10 cellular contexts compared by ENCODE assay signal in the genomic region with DNA sequence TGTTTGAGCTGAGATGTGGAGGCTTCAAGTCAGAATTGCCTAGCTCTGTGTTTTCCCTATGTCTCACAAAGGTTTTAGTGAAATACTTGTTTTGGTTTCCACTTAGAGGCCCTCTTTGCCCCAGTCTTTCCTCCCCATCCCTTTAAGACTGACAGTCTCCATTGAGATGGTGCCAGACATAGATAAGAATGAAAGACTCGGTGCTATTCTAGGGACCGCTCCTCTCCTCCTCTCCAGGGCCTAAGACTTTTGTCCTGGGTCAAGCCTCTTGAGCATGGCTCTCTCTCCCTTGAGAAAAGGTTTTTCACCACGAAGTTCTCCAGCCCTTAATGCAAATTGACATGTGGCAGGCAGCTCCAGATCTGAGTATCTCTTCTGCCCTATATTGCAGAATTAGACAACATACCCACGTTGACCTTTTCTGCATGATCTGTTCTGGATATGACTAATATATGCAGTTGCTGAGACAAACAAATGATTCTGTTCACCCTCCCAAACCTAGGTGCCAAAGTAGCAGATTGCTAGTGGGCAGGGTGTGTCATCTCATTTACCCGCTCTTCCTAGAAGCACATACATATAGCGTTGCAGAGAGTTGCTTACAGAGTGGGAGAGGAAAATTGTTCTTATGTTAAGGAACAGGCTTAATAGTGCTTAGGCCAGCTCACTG. TPM values are rescaled to one million over a fixed set of nuclear protein-coding genes. Genes with fewer than 3 reads are reported as not detected.
DNase-seq lines count a peak whose midpoint lies in the region; ATAC-seq and TF ChIP-seq lines count a peak whose summit lies in the region.
"Had no signal": no experiment of that assay in that cellular context is flagged by ENCODE, and none has a peak within 500 bp of the region (broad histone marks: within the 10 kb centered on the region; RNA-seq: fewer than 3 reads in every experiment).

No MANE protein-coding gene starts in this region.

- H2BK120ac ChIP-seq in H9 (ENCODE audit: low read depth, low read length, poor library complexity, severe bottlenecking), result no peak overlapping the region

- H3K9me3 ChIP-seq in effector memory CD4-positive, alpha-beta T cell (ENCODE audit: control insufficient read depth, low read length), result no peaks in the 10 kb centered on the region
- H3K9me3 ChIP-seq in H9 (ENCODE audit: control insufficient read depth, low read depth, low read length), result no peaks in the 10 kb centered on the region

- TF ChIP-seq CTCF in endothelial cell (IDR thresholded peaks at IDR 0.05; ENCODE audit: unreplicated experiment), result no peak
- TF ChIP-seq CTCF in H9 (conservative IDR thresholded peaks at IDR 0.05), result no peak

- H2AFZ ChIP-seq in H9 (ENCODE audit: low read length), result no peak overlapping the region

- no peak overlapping the region for H3K9ac ChIP-seq in H9 (ENCODE audit: extremely low read depth, insufficient read length, low read length)

- no peak overlapping the region for H4K5ac ChIP-seq in H9 (ENCODE audit: insufficient read length, low read depth, low read length)

- WGBS in H9 (ENCODE audit: extremely low coverage, insufficient read length, low lambda C conversion rate), result no CpG with 5 or more reads among the region's 6 CpGs

- no peak overlapping the region for H2BK5ac ChIP-seq in H9 (ENCODE audit: insufficient read length, low read length)

- H3K4me1 Mint-ChIP-seq in activated T-cell treated with anti-CD3 and anti-CD28 coated beads, Interleukin-2, amount 50 U/mL, for 72 hours (ENCODE audit: low read depth), result peaks cover 31% of the 10 kb centered on the region
- H3K4me1 Mint-ChIP-seq in endothelial cell (ENCODE audit: unreplicated experiment) (peaks cover 5% of the 10 kb centered on the region), H9 (no peaks in the 10 kb centered on the region)
- H3K4me1 Mint-ChIP-seq: activated naive CD4-positive, alpha-beta T cell treated with anti-CD3 and anti-CD28 coated beads, Interleukin-2, amount 50 U/mL, for 24 hours had no signal

- no peak overlapping the region for H3K23ac ChIP-seq in H9 (ENCODE audit: insufficient read length, low read depth, low read length)

- H3K4ac ChIP-seq in H9 (ENCODE audit: low read depth, low read length), result no peak overlapping the region

- no peak overlapping the region for H3K27ac ChIP-seq in effector memory CD4-positive, alpha-beta T cell (ENCODE audit: insufficient read depth, low read length, poor library complexity, severe bottlenecking)
- H3K27ac ChIP-seq in H9 (ENCODE audit: insufficient read length, low read depth, low read length), result no peak overlapping the region

- no peaks in the 10 kb centered on the region for H3K79me2 ChIP-seq in H9 (ENCODE audit: insufficient read depth, low read length)

- peak overlapping the region; percentile 68 to 78 for H3K4me3 Mint-ChIP-seq in activated T-cell treated with anti-CD3 and anti-CD28 coated beads, Interleukin-2, amount 50 U/mL, for 72 hours
- no peak overlapping the region for H3K4me3 Mint-ChIP-seq in endothelial cell (ENCODE audit: unreplicated experiment)
- no peak overlapping the region for H3K4me3 Mint-ChIP-seq in H9
- H3K4me3 Mint-ChIP-seq: activated naive CD4-positive, alpha-beta T cell treated with anti-CD3 and anti-CD28 coated beads, Interleukin-2, amount 50 U/mL, for 24 hours had no signal

- H4K8ac ChIP-seq in H9 (replicated peaks; ENCODE audit: insufficient read length, low read depth, low read length), result no peak overlapping the region

- peaks cover 14% of the 10 kb centered on the region for H3K27me3 Mint-ChIP-seq in activated T-cell treated with anti-CD3 and anti-CD28 coated beads, Interleukin-2, amount 50 U/mL, for 72 hours (ENCODE audit: low read depth)
- no peaks in the 10 kb centered on the region for H3K27me3 Mint-ChIP-seq in endothelial cell (ENCODE audit: unreplicated experiment)
- peaks cover 5% of the 10 kb centered on the region; the same call in 1 of the 2 replicates for H3K27me3 Mint-ChIP-seq in H9 (ENCODE audit: low read depth)
- H3K27me3 Mint-ChIP-seq: activated naive CD4-positive, alpha-beta T cell treated with anti-CD3 and anti-CD28 coated beads, Interleukin-2, amount 50 U/mL, for 24 hours had no signal

- in situ Hi-C loops in Caki2 (cut with HindIII; ENCODE audit: low pct_unique_long_range_greater_than_20kb, low sequenced_read_pairs), result no loop called here

- no peaks in the 10 kb centered on the region for H3K23me2 ChIP-seq in H9 (ENCODE audit: insufficient read length, low read depth, low read length, poor library complexity, severe bottlenecking)

- no peak overlapping the region for H3K4me2 ChIP-seq in H9 (ENCODE audit: insufficient read depth, insufficient read length, low read length)

- no peaks in the 10 kb centered on the region for H4K20me1 ChIP-seq in H9 (ENCODE audit: control insufficient read depth, insufficient read depth, insufficient read length)

- H3K27ac Mint-ChIP-seq in activated T-cell treated with anti-CD3 and anti-CD28 coated beads, Interleukin-2, amount 50 U/mL, for 72 hours, result peak overlapping the region; percentile 48
- H3K27ac Mint-ChIP-seq in endothelial cell (ENCODE audit: unreplicated experiment) (no peak overlapping the region), H9 (no peak overlapping the region)

- no peak overlapping the region for H4K91ac ChIP-seq in H9 (ENCODE audit: insufficient read length, low read depth, low read length)

- H3K36me3 ChIP-seq in effector memory CD4-positive, alpha-beta T cell (ENCODE audit: control insufficient read depth, insufficient read depth, low read length), result no peaks in the 10 kb centered on the region

- H2BK20ac ChIP-seq in H9 (ENCODE audit: low read depth, low read length, poor library complexity, severe bottlenecking), result no peak overlapping the region

- no peaks in the 10 kb centered on the region for H3K4me1 ChIP-seq in effector memory CD4-positive, alpha-beta T cell (ENCODE audit: control insufficient read depth, insufficient read depth, low read length, poor library complexity, severe bottlenecking)
- H3K4me1 ChIP-seq in H9 (ENCODE audit: insufficient read depth, low read length), result no peaks in the 10 kb centered on the region

- H3K79me1 ChIP-seq in H9 (ENCODE audit: insufficient read depth, low read depth, low read length, poor library complexity, severe bottlenecking), result no peaks in the 10 kb centered on the region

- H2AK5ac ChIP-seq in H9 (ENCODE audit: insufficient read length, low read length), result no peak overlapping the region

- H2BK15ac ChIP-seq in H9 (ENCODE audit: low read depth, low read length), result no peak overlapping the region

- H3K9me3 Mint-ChIP-seq in activated T-cell treated with anti-CD3 and anti-CD28 coated beads, Interleukin-2, amount 50 U/mL, for 72 hours, result no peaks in the 10 kb centered on the region
- no peaks in the 10 kb centered on the region for H3K9me3 Mint-ChIP-seq in endothelial cell (ENCODE audit: unreplicated experiment)
- H3K9me3 Mint-ChIP-seq in H9, result peaks cover 11 to 16% of the 10 kb centered on the region in 2 experiments
- H3K9me3 Mint-ChIP-seq: activated naive CD4-positive, alpha-beta T cell treated with anti-CD3 and anti-CD28 coated beads, Interleukin-2, amount 50 U/mL, for 24 hours had no signal

- no peak overlapping the region for H3K18ac ChIP-seq in H9 (ENCODE audit: insufficient read length, low read depth, low read length)

- peaks cover 0 to 1% of the 10 kb centered on the region in 2 donors for H3K36me3 Mint-ChIP-seq in activated T-cell treated with anti-CD3 and anti-CD28 coated beads, Interleukin-2, amount 50 U/mL, for 72 hours (ENCODE audit: insufficient read depth in 2 of 2)
- no peaks in the 10 kb centered on the region for H3K36me3 Mint-ChIP-seq in endothelial cell (ENCODE audit: low read depth, unreplicated experiment)
- no peaks in the 10 kb centered on the region for H3K36me3 Mint-ChIP-seq in H9 (ENCODE audit: insufficient read depth in 1 of 3, low read depth in 3 of 3)
- H3K36me3 Mint-ChIP-seq: activated naive CD4-positive, alpha-beta T cell treated with anti-CD3 and anti-CD28 coated beads, Interleukin-2, amount 50 U/mL, for 24 hours had no signal

- no peak overlapping the region for H2BK12ac ChIP-seq in H9 (ENCODE audit: insufficient read length, low read depth, low read length)

- no peak overlapping the region for H3K14ac ChIP-seq in H9 (ENCODE audit: insufficient read depth, low read length)

- H3K4me3 ChIP-seq in effector memory CD4-positive, alpha-beta T cell (ENCODE audit: insufficient read depth, low read depth, low read length, poor library complexity, severe bottlenecking), result no peak overlapping the region

- H3K27me3 ChIP-seq in effector memory CD4-positive, alpha-beta T cell (replicated peaks; ENCODE audit: control insufficient read depth, insufficient read depth, low read length, poor library complexity, severe bottlenecking), result no peaks in the 10 kb centered on the region
- no peaks in the 10 kb centered on the region for H3K27me3 ChIP-seq in H9 (ENCODE audit: insufficient read depth, low read length)

- DNase-seq in Caki2 (ENCODE audit: low read depth) (peak; percentile 37), GM19240 (ENCODE audit: insufficient read length, low spot score) (peak; percentile 66), endothelial cell (ENCODE audit: low spot score) (no peak), middle frontal gyrus (ENCODE audit: extremely low spot score, low spot score) (no peak), H9 (no peak)
- DNase-seq in activated T-cell treated with anti-CD3 and anti-CD28 coated beads, Interleukin-2, amount 50 U/mL, for 72 hours, result peak; percentile 60 to 66
- DNase-seq in effector memory CD4-positive, alpha-beta T cell, result no peak
- DNase-seq: GDM1 had no signal

- no peak overlapping the region for H3K56ac ChIP-seq in H9 (ENCODE audit: insufficient read length, low read depth, low read length)

- ATAC-seq in HG03039 (IDR thresholded peaks at IDR 0.05; ENCODE audit: unreplicated experiment), result peak; percentile 96
- ATAC-seq in activated T-cell treated with anti-CD3 and anti-CD28 coated beads, Interleukin-2, amount 50 U/mL, for 72 hours (replicated peaks in 1 of 2), result peak; percentile 90 to 93

- no peak overlapping the region for H3T11ph ChIP-seq in H9 (ENCODE audit: low read length)

RNA-seq across cellular contexts. Expression of gene ACSL3, which starts 47.5 kb away (rescaled TPM):
- total RNA-seq in Caki2 (2014; rRNA removed; shearing (Covaris generic); ENCODE audit: low replicate concordance), result 100 and 171 TPM in 2 replicates
- total RNA-seq in activated T-cell treated with anti-CD3 and anti-CD28 coated beads, Interleukin-2, amount 50 U/mL, for 72 hours, result 10 to 100 TPM; 63.3 to 69.3 TPM
- total RNA-seq in endothelial cell (ENCODE audit: unreplicated experiment) (163 TPM), H9 (2021) (60.9 and 62.7 TPM in 2 replicates)

Comparison
In these comparisons a context has a peak if more than half of its experiments do, and no peak if none do; other contexts are left out.
1. DNase-seq: peak in Caki2 (single experiment), GM19240 (single experiment) and activated T-cell treated with anti-CD3 and anti-CD28 coated beads, Interleukin-2, amount 50 U/mL, for 72 hours (2 of 2); none in effector memory CD4-positive, alpha-beta T cell (0 of 3), endothelial cell (single experiment), middle frontal gyrus (single experiment) and H9 (single experiment).
2. H3K4me3 Mint-ChIP-seq: peak in activated T-cell treated with anti-CD3 and anti-CD28 coated beads, Interleukin-2, amount 50 U/mL, for 72 hours (2 of 2); none in endothelial cell (single experiment) and H9 (0 of 2).